Comparison of ENCODE assay signal across 8 cellular contexts in the genomic region with DNA sequence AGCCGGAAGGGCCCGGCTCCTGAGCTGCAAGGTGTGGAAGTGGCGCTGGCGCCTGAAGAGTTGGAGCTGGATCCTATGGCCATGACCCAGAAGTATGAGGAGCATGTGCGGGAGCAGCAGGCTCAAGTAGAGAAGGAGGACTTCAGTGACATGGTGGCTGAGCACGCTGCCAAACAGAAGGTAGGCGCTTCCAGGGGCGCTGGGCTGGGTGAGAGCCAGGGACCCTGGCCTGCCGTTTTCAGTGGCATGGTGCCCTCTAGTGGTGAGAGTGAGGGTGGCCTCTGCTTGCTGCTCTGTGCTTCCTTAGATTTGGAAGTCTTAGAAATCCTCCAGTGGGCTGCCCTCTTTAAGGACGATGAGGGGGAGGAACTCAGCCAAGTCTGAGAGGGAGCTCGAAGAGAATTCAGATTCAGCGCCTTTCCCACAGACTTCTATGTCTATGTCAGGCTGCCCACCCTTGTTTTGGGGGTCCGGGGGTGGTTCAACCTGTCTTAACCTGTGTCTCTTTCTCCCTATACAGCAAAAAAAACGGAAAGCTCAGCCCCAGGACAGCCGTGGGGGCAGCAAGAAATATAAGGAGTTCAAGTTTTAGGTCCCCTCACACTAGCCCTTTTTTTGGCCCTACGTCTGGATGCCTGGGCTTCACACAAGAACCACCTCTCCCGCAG. TPM values are rescaled to one million over a fixed set of nuclear protein-coding genes. Genes with fewer than 3 reads are reported as not detected.
DNase-seq lines count a peak whose midpoint lies in the region; ATAC-seq and TF ChIP-seq lines count a peak whose summit lies in the region.

No MANE protein-coding gene starts in this region.

- no peak overlapping the region for H3K9ac ChIP-seq in HUES48 (ENCODE audit: low read depth, low read length)
- no peak overlapping the region for H3K9ac ChIP-seq in neural progenitor cell

- peaks cover 47% of the 10 kb centered on the region for H3K36me3 ChIP-seq in CD8-positive, alpha-beta memory T cell (ENCODE audit: insufficient read depth, low read length)
- H3K36me3 ChIP-seq in HUES48 (ENCODE audit: control insufficient read depth, insufficient read depth, low read length), result peaks cover 66% of the 10 kb centered on the region
- peaks cover 15% of the 10 kb centered on the region for H3K36me3 ChIP-seq in neural progenitor cell

- no peaks in the 10 kb centered on the region for H3K9me3 Mint-ChIP-seq in CD8-positive, alpha-beta memory T cell
- H3K9me3 Mint-ChIP-seq in activated T-helper 2 cell treated with anti-CD3 and anti-CD28 coated beads, Interferon-gamma antibody, Interleukin-2, Interleukin-4, amounts not matched to agents 10 μg/mL and 5 μg/mL and 100 μg/mL, durations not matched to agents 14 hours and 24 hours and 36 hours, result no peaks in the 10 kb centered on the region
- no peaks in the 10 kb centered on the region for H3K9me3 Mint-ChIP-seq in neural progenitor cell

- DNase-seq in CD8-positive, alpha-beta memory T cell, result peak; percentile 65 to 82 (median 71)
- DNase-seq in RKO (ENCODE audit: low spot score) (peak; percentile 75), fibroblast of peridontal ligament (ENCODE audit: extremely low read depth) (peak; percentile 74), neural progenitor cell (ENCODE audit: low spot score) (peak; percentile 85), superior temporal gyrus (ENCODE audit: extremely low spot score) (peak; percentile 73)
- DNase-seq in activated T-helper 2 cell treated with anti-CD3 and anti-CD28 coated beads, Interferon-gamma antibody, Interleukin-2, Interleukin-4, amounts not matched to agents 10 μg/mL and 5 μg/mL and 100 μg/mL, durations not matched to agents 14 hours and 24 hours and 36 hours (ENCODE audit: low spot score), result peak; percentile 64

- peaks cover 52 to 70% (median 62%) of the 10 kb centered on the region in 3 donors for H3K4me1 Mint-ChIP-seq in CD8-positive, alpha-beta memory T cell
- peaks cover 63% of the 10 kb centered on the region for H3K4me1 Mint-ChIP-seq in activated T-helper 2 cell treated with anti-CD3 and anti-CD28 coated beads, Interferon-gamma antibody, Interleukin-2, Interleukin-4, amounts not matched to agents 10 μg/mL and 5 μg/mL and 100 μg/mL, durations not matched to agents 14 hours and 24 hours and 36 hours (ENCODE audit: low read depth)
- H3K4me1 Mint-ChIP-seq in neural progenitor cell, result peaks cover 19% of the 10 kb centered on the region

- CTCF ChIA-PET in CD8-positive, alpha-beta memory T cell (lab: Charles Lee), result interaction anchor here (0.7 to 8.1 kb wide), 28 partner anchors 9 to 209 kb away, joined by 3 to 103 read pairs (median 4); a partner anchor contains a TSS

- no peak for ATAC-seq in HG03521 (IDR thresholded peaks at IDR 0.05; ENCODE audit: unreplicated experiment)

- H3F3A ChIP-seq in neural progenitor cell (ENCODE audit: low read depth), result peaks cover 44% of the 10 kb centered on the region

- intact Hi-C loops in activated T-helper 2 cell treated with anti-CD3 and anti-CD28 coated beads, Interferon-gamma antibody, Interleukin-2, Interleukin-4, amounts not matched to agents 10 μg/mL and 5 μg/mL and 100 μg/mL, durations not matched to agents 14 hours and 24 hours and 36 hours (cut with micrococcal nuclease), result no loop called here

- no peak overlapping the region for H3K4me2 ChIP-seq in neural progenitor cell

- peak overlapping the region; percentile 43 to 92 (median 78) for H3K4me3 Mint-ChIP-seq in CD8-positive, alpha-beta memory T cell
- H3K4me3 Mint-ChIP-seq in activated T-helper 2 cell treated with anti-CD3 and anti-CD28 coated beads, Interferon-gamma antibody, Interleukin-2, Interleukin-4, amounts not matched to agents 10 μg/mL and 5 μg/mL and 100 μg/mL, durations not matched to agents 14 hours and 24 hours and 36 hours (ENCODE audit: low read depth), result peak overlapping the region; percentile 55
- peak overlapping the region; percentile 87 for H3K4me3 Mint-ChIP-seq in neural progenitor cell

- POLR2A ChIA-PET in CD8-positive, alpha-beta memory T cell (lab: Charles Lee), result interaction anchor here (0.6 to 4.8 kb wide), 5 partner anchors 12 to 755 kb away, joined by 3 to 43 read pairs (median 6); no protein-coding TSS in a partner anchor

- no peak overlapping the region for H2AFZ ChIP-seq in neural progenitor cell (replicated peaks)

- H3K9me3 ChIP-seq in CD8-positive, alpha-beta memory T cell (ENCODE audit: low read length), result no peaks in the 10 kb centered on the region
- H3K9me3 ChIP-seq in HUES48 (ENCODE audit: control insufficient read depth, insufficient read depth, low read length) (no peaks in the 10 kb centered on the region), neural progenitor cell (ENCODE audit: low read depth) (no peaks in the 10 kb centered on the region)

- peak overlapping the region; percentile 89 to 99 (median 96) for H3K27ac Mint-ChIP-seq in CD8-positive, alpha-beta memory T cell
- H3K27ac Mint-ChIP-seq in activated T-helper 2 cell treated with anti-CD3 and anti-CD28 coated beads, Interferon-gamma antibody, Interleukin-2, Interleukin-4, amounts not matched to agents 10 μg/mL and 5 μg/mL and 100 μg/mL, durations not matched to agents 14 hours and 24 hours and 36 hours, result peak overlapping the region; percentile 91
- no peak overlapping the region for H3K27ac Mint-ChIP-seq in neural progenitor cell

- H3K27ac ChIP-seq in CD8-positive, alpha-beta memory T cell (ENCODE audit: low read depth, low read length), result no peak overlapping the region
- peak overlapping the region; percentile 88 for H3K27ac ChIP-seq in HUES48 (ENCODE audit: low read depth, low read length)
- no peak overlapping the region for H3K27ac ChIP-seq in neural progenitor cell

- peaks cover 27% of the 10 kb centered on the region for H3K4me1 ChIP-seq in CD8-positive, alpha-beta memory T cell (ENCODE audit: insufficient read depth, low read length)
- peaks cover 20% of the 10 kb centered on the region for H3K4me1 ChIP-seq in HUES48 (ENCODE audit: control insufficient read depth, insufficient read depth, low read length)
- H3K4me1 ChIP-seq in neural progenitor cell, result peaks cover 15% of the 10 kb centered on the region

- H3K79me2 ChIP-seq in neural progenitor cell (ENCODE audit: low read depth), result peaks cover 15% of the 10 kb centered on the region

- peaks cover 22 to 78% (median 36%) of the 10 kb centered on the region in 3 donors for H3K36me3 Mint-ChIP-seq in CD8-positive, alpha-beta memory T cell
- H3K36me3 Mint-ChIP-seq in activated T-helper 2 cell treated with anti-CD3 and anti-CD28 coated beads, Interferon-gamma antibody, Interleukin-2, Interleukin-4, amounts not matched to agents 10 μg/mL and 5 μg/mL and 100 μg/mL, durations not matched to agents 14 hours and 24 hours and 36 hours (ENCODE audit: low read depth), result peaks cover 81% of the 10 kb centered on the region
- peaks cover 35% of the 10 kb centered on the region for H3K36me3 Mint-ChIP-seq in neural progenitor cell

- peaks cover 0 to 3% of the 10 kb centered on the region in 2 donors for H3K27me3 Mint-ChIP-seq in CD8-positive, alpha-beta memory T cell
- no peaks in the 10 kb centered on the region for H3K27me3 Mint-ChIP-seq in activated T-helper 2 cell treated with anti-CD3 and anti-CD28 coated beads, Interferon-gamma antibody, Interleukin-2, Interleukin-4, amounts not matched to agents 10 μg/mL and 5 μg/mL and 100 μg/mL, durations not matched to agents 14 hours and 24 hours and 36 hours (ENCODE audit: low read depth)
- H3K27me3 Mint-ChIP-seq in neural progenitor cell (ENCODE audit: insufficient read depth, low read depth), result peaks cover 3% of the 10 kb centered on the region

- H3K27me3 ChIP-seq in CD8-positive, alpha-beta memory T cell (ENCODE audit: insufficient read depth, low read length, poor library complexity, severe bottlenecking), result no peaks in the 10 kb centered on the region
- H3K27me3 ChIP-seq in HUES48 (ENCODE audit: control insufficient read depth, insufficient read depth, low read length) (no peaks in the 10 kb centered on the region), neural progenitor cell (no peaks in the 10 kb centered on the region)

- no peak overlapping the region for H3K4me3 ChIP-seq in CD8-positive, alpha-beta memory T cell (ENCODE audit: low read length)
- H3K4me3 ChIP-seq in HUES48 (ENCODE audit: low read depth, low read length) (no peak overlapping the region), neural progenitor cell (no peak overlapping the region)

- peaks cover 33% of the 10 kb centered on the region for H4K20me1 ChIP-seq in neural progenitor cell (ENCODE audit: low read depth)

- TF ChIP-seq CTCF in neural progenitor cell (IDR thresholded peaks at IDR 0.05), result peak; percentile 91

RNA-seq across cellular contexts. Expression of a gene that starts 1.8 kb away (rescaled TPM):
- total RNA-seq in CD8-positive, alpha-beta memory T cell, result 10 to 100 TPM; 73.3 to 77.4 TPM
- 86.1 TPM for polyA plus RNA-seq in CD8-positive, alpha-beta memory T cell
- total RNA-seq in activated T-helper 2 cell treated with anti-CD3 and anti-CD28 coated beads, Interferon-gamma antibody, Interleukin-2, Interleukin-4, amounts not matched to agents 10 μg/mL and 5 μg/mL and 100 μg/mL, durations not matched to agents 14 hours and 24 hours and 36 hours, result 75.6 and 83.7 TPM in 2 replicates
- total RNA-seq in neural progenitor cell (ENCODE audit: low replicate concordance), result 13.4 and 15.2 TPM in 2 replicates

RNA-seq across cellular contexts. Expression of a gene that starts 16.1 kb away (rescaled TPM):
- total RNA-seq in CD8-positive, alpha-beta memory T cell, result 100 to 1,000 TPM; 261 to 274 TPM
- 134 TPM for polyA plus RNA-seq in CD8-positive, alpha-beta memory T cell
- total RNA-seq in activated T-helper 2 cell treated with anti-CD3 and anti-CD28 coated beads, Interferon-gamma antibody, Interleukin-2, Interleukin-4, amounts not matched to agents 10 μg/mL and 5 μg/mL and 100 μg/mL, durations not matched to agents 14 hours and 24 hours and 36 hours, result 252 and 268 TPM in 2 replicates
- 177 and 198 TPM in 2 replicates for total RNA-seq in neural progenitor cell (ENCODE audit: low replicate concordance)

RNA-seq across cellular contexts. Expression of a gene that starts 19.3 kb away (rescaled TPM):
- total RNA-seq in CD8-positive, alpha-beta memory T cell, result not detected
- polyA plus RNA-seq in CD8-positive, alpha-beta memory T cell, result not detected
- 0.18 TPM in 1 of 2 replicates, not detected in the other for total RNA-seq in activated T-helper 2 cell treated with anti-CD3 and anti-CD28 coated beads, Interferon-gamma antibody, Interleukin-2, Interleukin-4, amounts not matched to agents 10 μg/mL and 5 μg/mL and 100 μg/mL, durations not matched to agents 14 hours and 24 hours and 36 hours
- 8.5 and 35.9 TPM in 2 replicates for total RNA-seq in neural progenitor cell (ENCODE audit: low replicate concordance)

RNA-seq across cellular contexts. Expression of a gene that starts 42.0 kb away (rescaled TPM):
- not detected for total RNA-seq in CD8-positive, alpha-beta memory T cell
- polyA plus RNA-seq in CD8-positive, alpha-beta memory T cell, result not detected
- 0.46 and 0.78 TPM in 2 replicates for total RNA-seq in activated T-helper 2 cell treated with anti-CD3 and anti-CD28 coated beads, Interferon-gamma antibody, Interleukin-2, Interleukin-4, amounts not matched to agents 10 μg/mL and 5 μg/mL and 100 μg/mL, durations not matched to agents 14 hours and 24 hours and 36 hours
- total RNA-seq in neural progenitor cell (ENCODE audit: low replicate concordance), result not detected in 2 replicates

RNA-seq across cellular contexts. Expression of a gene that starts 56.5 kb away (rescaled TPM):
- total RNA-seq in CD8-positive, alpha-beta memory T cell, result not detected
- polyA plus RNA-seq in CD8-positive, alpha-beta memory T cell, result not detected
- total RNA-seq in activated T-helper 2 cell treated with anti-CD3 and anti-CD28 coated beads, Interferon-gamma antibody, Interleukin-2, Interleukin-4, amounts not matched to agents 10 μg/mL and 5 μg/mL and 100 μg/mL, durations not matched to agents 14 hours and 24 hours and 36 hours, result 0.69 and 0.75 TPM in 2 replicates
- total RNA-seq in neural progenitor cell (ENCODE audit: low replicate concordance), result 0.50 TPM in 1 of 2 replicates, not detected in the other
